ENCODE assay signal across 10 cellular contexts in genomic region chr2:168160897-168161296, GRCh38.
A peak's percentile ranks its signal among the peaks of the same experiment; 100 is the strongest.
DNase-seq lines count a peak whose midpoint lies in the region; ATAC-seq, FAIRE-seq and TF ChIP-seq lines count a peak whose summit lies in the region.
"Had no signal": no experiment of that assay in that cellular context is flagged by ENCODE, and none has a peak within 500 bp of the region (broad histone marks: within the 10 kb centered on the region; RNA-seq: fewer than 3 reads in every experiment).

No MANE protein-coding gene starts in this region.

- H3K9me3 ChIP-seq in CD4-positive, CD25-positive, alpha-beta regulatory T cell (ENCODE audit: control insufficient read depth in 2 of 2, low read length in 2 of 2) = no peaks in the 10 kb centered on the region
- H3K9me3 ChIP-seq in upper lobe of right lung = no peaks in the 10 kb centered on the region

- H3K36me3 ChIP-seq in CD4-positive, CD25-positive, alpha-beta regulatory T cell (ENCODE audit: control insufficient read depth, insufficient read depth, low read length) = peaks cover 25% of the 10 kb centered on the region
- peaks cover 5% of the 10 kb centered on the region for H3K36me3 ChIP-seq in upper lobe of right lung

- H3K27me3 Mint-ChIP-seq in CD4-positive, CD25-positive, alpha-beta regulatory T cell = no peaks in the 10 kb centered on the region

- TF ChIP-seq CTCF in fibroblast of pulmonary artery (IDR thresholded peaks at IDR 0.05; ENCODE audit: low read length, missing control alignments) (peak; percentile 17), upper lobe of right lung (IDR thresholded peaks at IDR 0.05) (no peak)

- peak; percentile 51 for FAIRE-seq in GM19239 (lab: Jason Lieb, UNC)

- no peak overlapping the region for H3K4me3 ChIP-seq in CD4-positive, CD25-positive, alpha-beta regulatory T cell (ENCODE audit: low read depth, low read length)
- H3K4me3 ChIP-seq in fibroblast of pulmonary artery (replicated peaks; ENCODE audit: low read depth, low read length) (no peak overlapping the region), upper lobe of right lung (no peak overlapping the region)

- intact Hi-C loops in upper lobe of right lung (cut with DNase I) = no loop called here

- no peak overlapping the region for H3K27ac ChIP-seq in CD4-positive, CD25-positive, alpha-beta regulatory T cell (ENCODE audit: insufficient read depth, low read length, poor library complexity, severe bottlenecking)
- H3K27ac ChIP-seq in upper lobe of right lung = no peak overlapping the region

- H3K36me3 Mint-ChIP-seq in CD4-positive, CD25-positive, alpha-beta regulatory T cell = peaks cover 26% of the 10 kb centered on the region

- peak in 2 of 3 donors; percentile 8 to 57 for DNase-seq in CD4-positive, CD25-positive, alpha-beta regulatory T cell
- DNase-seq in GM19239 (ENCODE audit: insufficient read length, low spot score) (no peak), NOMO-1 treated with DMSO at 0.1 percent for 48 hours (lab: John Stamatoyannopoulos, UW; ENCODE audit: unreplicated experiment) (peak; percentile 33), fibroblast of pulmonary artery (ENCODE audit: low read depth) (no peak), AG20443 (ENCODE audit: low spot score) (no peak), upper lobe of right lung (no peak)
- DNase-seq: activated CD8-positive, alpha-beta memory T cell treated with anti-CD3 and anti-CD28 coated beads for 24 hours; NCI-H2227 treated with DMSO at 0.1 percent for 48 hours had no signal

- no peak overlapping the region for H3K4me3 Mint-ChIP-seq in CD4-positive, CD25-positive, alpha-beta regulatory T cell

- no peaks in the 10 kb centered on the region for H3K4me1 ChIP-seq in CD4-positive, CD25-positive, alpha-beta regulatory T cell (ENCODE audit: control insufficient read depth, insufficient read depth, low read length, poor library complexity, severe bottlenecking)
- H3K4me1 ChIP-seq in upper lobe of right lung = no peaks in the 10 kb centered on the region

- H3K9me3 Mint-ChIP-seq in CD4-positive, CD25-positive, alpha-beta regulatory T cell = no peaks in the 10 kb centered on the region

- H3K27me3 ChIP-seq in CD4-positive, CD25-positive, alpha-beta regulatory T cell (ENCODE audit: control insufficient read depth, insufficient read depth, low read length) = no peaks in the 10 kb centered on the region
- H3K27me3 ChIP-seq in upper lobe of right lung = no peaks in the 10 kb centered on the region

- peaks cover 12 to 26% (median 19%) of the 10 kb centered on the region in 4 donors for H3K4me1 Mint-ChIP-seq in CD4-positive, CD25-positive, alpha-beta regulatory T cell

- H3K27ac Mint-ChIP-seq in CD4-positive, CD25-positive, alpha-beta regulatory T cell = no peak overlapping the region

- ATAC-seq in CD4-positive, CD25-positive, alpha-beta regulatory T cell (ENCODE audit: low read depth in 2 of 2) = no peak
- ATAC-seq in GM21360 (IDR thresholded peaks at IDR 0.05; ENCODE audit: unreplicated experiment) = no peak
- no peak for ATAC-seq in GM21529 (IDR thresholded peaks at IDR 0.05; ENCODE audit: unreplicated experiment)
- no peak for ATAC-seq in upper lobe of right lung

Comparison
In these comparisons a context has a peak if more than half of its experiments do, and no peak if none do; other contexts are left out.
1. DNase-seq: peak in CD4-positive, CD25-positive, alpha-beta regulatory T cell (2 of 3) and NOMO-1 treated with DMSO at 0.1 percent for 48 hours (single experiment); none in GM19239 (single experiment), fibroblast of pulmonary artery (single experiment), AG20443 (single experiment) and upper lobe of right lung (single experiment).